In genomic region chr11:12174145-12175143, GRCh38 we compare ENCODE assay signal across 9 cellular contexts.
DNase-seq lines count a peak whose midpoint lies in the region; ATAC-seq and TF ChIP-seq lines count a peak whose summit lies in the region.
"Had no signal": no experiment of that assay in that cellular context is flagged by ENCODE, and none has a peak within 500 bp of the region (broad histone marks: within the 10 kb centered on the region; RNA-seq: fewer than 3 reads in every experiment).

No MANE protein-coding gene starts in this region.

- no peak for DNase-seq in activated T-cell treated with anti-CD3 and anti-CD28 coated beads, Interleukin-2, amount 50 U/mL, for 4 hours
- DNase-seq in activated T-cell treated with anti-CD3 and anti-CD28 coated beads, Interleukin-2, amount 50 U/mL, for 1 hour, result no peak
- DNase-seq in naive thymus-derived CD4-positive, alpha-beta T cell, result peak in 1 of 9 donors; percentile 26
- DNase-seq in foreskin melanocyte (no peak), SK-N-DZ (ENCODE audit: low spot score) (no peak), omental fat pad (ENCODE audit: low spot score) (no peak)

- H3K27me3 Mint-ChIP-seq in activated T-cell treated with anti-CD3 and anti-CD28 coated beads, Interleukin-2, amount 50 U/mL, for 4 hours (ENCODE audit: low read depth), result peaks cover 1% of the 10 kb centered on the region
- H3K27me3 Mint-ChIP-seq in T-helper 1 cell treated with Interleukin-12 subunit alpha and Interleukin-12 subunit beta and Interleukin-4 antibody, amounts not matched to agents 30 μg/mL and 1 μg/mL, for 36 hours (ENCODE audit: low read depth), result no peaks in the 10 kb centered on the region
- H3K27me3 Mint-ChIP-seq in naive thymus-derived CD4-positive, alpha-beta T cell, result no peaks in the 10 kb centered on the region

- POLR2A ChIA-PET in naive thymus-derived CD4-positive, alpha-beta T cell (lab: Charles Lee), result interaction anchor here (0.7 to 0.8 kb wide), 2 partner anchors 11 to 12 kb away, joined by 3 read pairs; no protein-coding TSS in a partner anchor

- H3K36me3 Mint-ChIP-seq in activated T-cell treated with anti-CD3 and anti-CD28 coated beads, Interleukin-2, amount 50 U/mL, for 4 hours (ENCODE audit: insufficient read depth), result peaks cover 9% of the 10 kb centered on the region
- peaks cover 27% of the 10 kb centered on the region for H3K36me3 Mint-ChIP-seq in T-helper 1 cell treated with Interleukin-12 subunit alpha and Interleukin-12 subunit beta and Interleukin-4 antibody, amounts not matched to agents 30 μg/mL and 1 μg/mL, for 36 hours (ENCODE audit: low read depth)
- H3K36me3 Mint-ChIP-seq in naive thymus-derived CD4-positive, alpha-beta T cell, result peaks cover 0 to 39% (median 0%) of the 10 kb centered on the region in 5 donors

- ATAC-seq in activated T-cell treated with anti-CD3 and anti-CD28 coated beads, Interleukin-2, amount 50 U/mL, for 4 hours, result peak; percentile 74 to 77
- ATAC-seq in HG03103 (IDR thresholded peaks at IDR 0.05; ENCODE audit: low read depth, unreplicated experiment), result peak; percentile 80
- ATAC-seq in naive thymus-derived CD4-positive, alpha-beta T cell, result peak; percentile 50
- ATAC-seq in omental fat pad (ENCODE audit: low FRiP score), result no peak

- H3K4me1 ChIP-seq in naive thymus-derived CD4-positive, alpha-beta T cell (ENCODE audit: control insufficient read depth in 2 of 2, insufficient read depth in 2 of 2, low read length in 2 of 2), result peaks cover 0 to 10% of the 10 kb centered on the region in 2 donors

- no peaks in the 10 kb centered on the region for H3K9me3 ChIP-seq in naive thymus-derived CD4-positive, alpha-beta T cell (ENCODE audit: control insufficient read depth in 2 of 3, low read length in 3 of 3)

- peaks cover 6% of the 10 kb centered on the region for H3K9me3 Mint-ChIP-seq in activated T-cell treated with anti-CD3 and anti-CD28 coated beads, Interleukin-2, amount 50 U/mL, for 4 hours
- peaks cover 3% of the 10 kb centered on the region for H3K9me3 Mint-ChIP-seq in T-helper 1 cell treated with Interleukin-12 subunit alpha and Interleukin-12 subunit beta and Interleukin-4 antibody, amounts not matched to agents 30 μg/mL and 1 μg/mL, for 36 hours
- H3K9me3 Mint-ChIP-seq in naive thymus-derived CD4-positive, alpha-beta T cell, result peaks cover 0 to 2% (median 0%) of the 10 kb centered on the region in 11 donors

- peaks cover 55% of the 10 kb centered on the region for H3K4me1 Mint-ChIP-seq in activated T-cell treated with anti-CD3 and anti-CD28 coated beads, Interleukin-2, amount 50 U/mL, for 4 hours (ENCODE audit: low read depth)
- H3K4me1 Mint-ChIP-seq in T-helper 1 cell treated with Interleukin-12 subunit alpha and Interleukin-12 subunit beta and Interleukin-4 antibody, amounts not matched to agents 30 μg/mL and 1 μg/mL, for 36 hours (ENCODE audit: low read depth), result peaks cover 69% of the 10 kb centered on the region
- H3K4me1 Mint-ChIP-seq in naive thymus-derived CD4-positive, alpha-beta T cell, result peaks cover 9 to 71% (median 15%) of the 10 kb centered on the region in 7 donors

- CTCF ChIA-PET in naive thymus-derived CD4-positive, alpha-beta T cell (lab: Charles Lee), result no interaction called here

- H3K27me3 ChIP-seq in naive thymus-derived CD4-positive, alpha-beta T cell (ENCODE audit: control insufficient read depth in 2 of 2, insufficient read depth in 2 of 2, low read length in 2 of 2), result no peaks in the 10 kb centered on the region

- H3K4me3 Mint-ChIP-seq in activated T-cell treated with anti-CD3 and anti-CD28 coated beads, Interleukin-2, amount 50 U/mL, for 4 hours, result peak overlapping the region; percentile 65
- peak overlapping the region; percentile 69 for H3K4me3 Mint-ChIP-seq in T-helper 1 cell treated with Interleukin-12 subunit alpha and Interleukin-12 subunit beta and Interleukin-4 antibody, amounts not matched to agents 30 μg/mL and 1 μg/mL, for 36 hours
- peak overlapping the region in 1 of 10 donors; percentile 61 for H3K4me3 Mint-ChIP-seq in naive thymus-derived CD4-positive, alpha-beta T cell

- no peaks in the 10 kb centered on the region for H3K36me3 ChIP-seq in naive thymus-derived CD4-positive, alpha-beta T cell (ENCODE audit: control insufficient read depth in 2 of 3, insufficient read depth in 3 of 3, low read length in 3 of 3)

- TF ChIP-seq CTCF in omental fat pad (IDR thresholded peaks at IDR 0.05), result no peak

- no peak overlapping the region for H3K4me3 ChIP-seq in naive thymus-derived CD4-positive, alpha-beta T cell (ENCODE audit: low read length)

- intact Hi-C loops in naive thymus-derived CD4-positive, alpha-beta T cell (cut with micrococcal nuclease), result loop anchor here in 1 of 2 donors (1.0 kb wide), 3 partner anchors 17 to 50 kb away; no protein-coding TSS in a partner anchor

- no peak overlapping the region for H3K27ac ChIP-seq in naive thymus-derived CD4-positive, alpha-beta T cell (ENCODE audit: low read depth, low read length)
- H3K27ac ChIP-seq: C4-2B had no signal

- H3K27ac Mint-ChIP-seq in T-helper 1 cell treated with Interleukin-12 subunit alpha and Interleukin-12 subunit beta and Interleukin-4 antibody, amounts not matched to agents 30 μg/mL and 1 μg/mL, for 36 hours, result peak overlapping the region; percentile 98
- H3K27ac Mint-ChIP-seq in naive thymus-derived CD4-positive, alpha-beta T cell, result peak overlapping the region in 2 of 9 donors; percentile 19 to 87
